ENCODE assay signal across 23 cellular contexts in the genomic region with DNA sequence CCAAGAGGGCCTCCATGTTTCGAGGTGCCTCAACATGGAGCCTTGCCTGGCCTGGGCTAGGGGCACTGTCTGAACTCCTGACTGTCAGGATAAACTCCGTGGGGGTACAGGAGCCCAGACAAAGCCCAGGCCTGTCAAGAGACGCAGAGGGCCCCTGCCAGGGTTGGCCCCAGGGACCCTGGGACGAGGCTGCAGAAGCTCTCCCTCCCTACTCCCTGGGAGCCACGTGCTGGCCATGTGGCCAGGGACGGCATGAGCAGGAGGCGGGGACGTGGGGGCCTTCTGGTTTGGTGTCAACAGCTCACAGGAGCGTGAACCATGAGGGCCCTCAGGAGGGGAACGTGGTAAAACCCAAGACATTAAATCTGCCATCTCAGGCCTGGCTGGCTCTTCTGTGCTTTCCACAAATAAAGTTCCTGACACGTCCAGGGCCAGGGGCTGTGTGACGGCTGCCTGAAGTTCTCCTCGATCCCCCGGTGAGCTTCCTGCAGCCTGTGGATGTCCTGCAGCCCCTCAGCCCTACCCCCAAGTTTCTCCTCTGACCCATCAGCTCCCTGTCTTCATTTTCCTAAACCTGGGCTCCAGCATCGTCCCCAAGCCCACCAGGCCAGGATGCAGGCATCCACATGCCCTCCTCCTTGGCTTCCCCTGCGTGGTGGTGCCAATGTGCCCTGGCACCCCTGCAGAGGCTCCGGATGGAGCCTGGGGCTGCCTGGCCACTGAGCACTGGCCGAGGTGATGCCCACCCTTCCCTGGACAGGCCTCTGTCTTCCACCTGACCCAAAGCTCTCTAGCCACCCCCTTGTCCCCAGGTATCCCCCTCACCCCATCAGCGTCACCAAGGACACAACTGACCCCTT.
"Had no signal": no experiment of that assay in that cellular context is flagged by ENCODE, and none has a peak within 500 bp of the region (broad histone marks: within the 10 kb centered on the region; RNA-seq: fewer than 3 reads in every experiment).

No MANE protein-coding gene starts in this region.

- H3K27ac Mint-ChIP-seq: brain; stimulated activated naive CD8-positive, alpha-beta T cell treated with anti-CD3 and anti-CD28 coated beads, Interleukin-15, amount 100 ng/mL, for 72 hours had no signal

- H3K36me3 Mint-ChIP-seq: brain had no signal

- H3K4me1 Mint-ChIP-seq: central memory CD8-positive, alpha-beta T cell; stimulated activated naive CD8-positive, alpha-beta T cell treated with anti-CD3 and anti-CD28 coated beads, Interleukin-15, amount 100 ng/mL, for 72 hours had no signal

- H3K4me3 Mint-ChIP-seq: brain; central memory CD8-positive, alpha-beta T cell; naive thymus-derived CD4-positive, alpha-beta T cell; stimulated activated naive CD8-positive, alpha-beta T cell treated with anti-CD3 and anti-CD28 coated beads, Interleukin-15, amount 100 ng/mL, for 72 hours had no signal

- H3K4me1 ChIP-seq: left lung, vagina had no signal

- H3K4me3 ChIP-seq: left lung, ovary, suprapubic skin, transverse colon, vagina had no signal

- FAIRE-seq: endometrium had no signal

- H3K36me3 ChIP-seq: ovary, suprapubic skin, transverse colon, vagina, WERI-Rb-1 had no signal

- H3K9me3 Mint-ChIP-seq: central memory CD8-positive, alpha-beta T cell; stimulated activated naive CD8-positive, alpha-beta T cell treated with anti-CD3 and anti-CD28 coated beads, Interleukin-15, amount 100 ng/mL, for 72 hours had no signal

- ATAC-seq: left lung; naive thymus-derived CD4-positive, alpha-beta T cell; stimulated activated naive CD8-positive, alpha-beta T cell treated with anti-CD3 and anti-CD28 coated beads, Interleukin-15, amount 100 ng/mL, for 72 hours had no signal

- DNase-seq: activated CD4-positive, alpha-beta T cell treated with anti-CD3 and anti-CD28 coated beads, Interleukin-2, amount 50 U/mL, for 4 hours; activated naive CD4-positive, alpha-beta T cell treated with Interleukin-2 at 50 U/mL for 16 hours; activated T-cell treated with anti-CD3 and anti-CD28 coated beads for 4 hours; cortex of kidney; erythroblast; foreskin melanocyte; hypothalamus; islet precursor cell; mesenchymal stem cell; naive thymus-derived CD4-positive, alpha-beta T cell; stimulated activated CD4-positive, alpha-beta T cell treated with anti-CD3 and anti-CD28 coated beads, Interleukin-12 subunit alpha, Interleukin-12 subunit beta, amount 100 ng/mL, for 4 hours; stimulated activated CD4-positive, alpha-beta T cell treated with anti-CD3 and anti-CD28 coated beads, Interleukin-1b, Interleukin-23, amount 100 ng/mL, for 48 hours; stimulated activated naive CD8-positive, alpha-beta T cell treated with anti-CD3 and anti-CD28 coated beads, Interleukin-15, amount 100 ng/mL, for 72 hours; T-helper 2 cell; transverse colon; WERI-Rb-1 had no signal

- H3K27ac ChIP-seq: left lung, ovary, suprapubic skin, transverse colon, vagina, WERI-Rb-1 had no signal

- H3K27me3 ChIP-seq: ovary, vagina had no signal

- H3K9me3 ChIP-seq: left lung, ovary, suprapubic skin, transverse colon, vagina had no signal
